ENCODE assay signal across 36 cellular contexts in genomic region chr11:69196322-69197169, GRCh38. TPM values are rescaled to one million over a fixed set of nuclear protein-coding genes. Genes with fewer than 3 reads are reported as not detected.
"Had no signal": no experiment of that assay in that cellular context is flagged by ENCODE, and none has a peak within 500 bp of the region (broad histone marks: within the 10 kb centered on the region; RNA-seq: fewer than 3 reads in every experiment).

No MANE protein-coding gene starts in this region.

- H3K4me2 ChIP-seq: PC-9 had no signal

- H3K27me3 ChIP-seq: ascending aorta, cardiac muscle cell had no signal

- H3K4me3 ChIP-seq: ascending aorta, cardiac muscle cell, PC-9 had no signal

- H2AFZ ChIP-seq: PC-9 had no signal

- ATAC-seq: activated CD8-positive, alpha-beta memory T cell treated with anti-CD3 and anti-CD28 coated beads, Interleukin-2, amount 10 ng/mL, durations not matched to agents 7 days and 5 days; Right ventricle myocardium inferior had no signal

- H3K36me3 ChIP-seq: ascending aorta, cardiac muscle cell had no signal

- DNase-seq: activated CD4-positive, alpha-beta memory T cell treated with anti-CD3 and anti-CD28 coated beads, Interleukin-2, amount 10 ng/mL, durations not matched to agents 7 days and 5 days; activated CD4-positive, alpha-beta T cell treated with anti-CD3 and anti-CD28 coated beads for 1 hour; activated CD4-positive, alpha-beta T cell treated with anti-CD3 and anti-CD28 coated beads for 48 hours; activated CD4-positive, CD25-positive, alpha-beta regulatory T cell; activated CD8-positive, alpha-beta memory T cell treated with anti-CD3 and anti-CD28 coated beads for 24 hours; activated CD8-positive, alpha-beta memory T cell treated with anti-CD3 and anti-CD28 coated beads, Interleukin-2, amount 10 ng/mL, durations not matched to agents 7 days and 5 days; activated CD8-positive, alpha-beta memory T cell treated with anti-CD3 and anti-CD28 coated beads, Interleukin-2, amount 50 U/mL, for 48 hours; activated effector memory CD4-positive, alpha-beta T cell treated with Interleukin-2 at 50 U/mL for 16 hours; activated naive CD4-positive, alpha-beta T cell treated with anti-CD3 and anti-CD28 coated beads, Interleukin-2, amount 10 ng/mL, durations not matched to agents 7 days and 5 days; activated naive CD8-positive, alpha-beta T cell treated with anti-CD3 and anti-CD28 coated beads for 36 hours; activated T-cell treated with anti-CD3 and anti-CD28 coated beads, Interleukin-2, amount 50 U/mL, for 48 hours; amniotic stem cell; Karpas-422; KBM-7; NCI-H1105; NCI-H1417 treated with DMSO at 0.1 percent for 48 hours; NCI-H187 treated with DMSO at 0.1 percent for 48 hours; NCI-H2081 treated with DMSO at 0.1 percent for 48 hours; NCI-H510A; NCI-H526; NCI-H748 treated with DMSO at 0.1 percent for 48 hours; NK-92 treated with Interleukin-12 subunit alpha and Interleukin-12 subunit beta, amount 100 ng/mL, for 24 hours; PC-9; SIG-M5; SW 1271; T-helper 1 cell; T-helper 2 cell; T-helper 9 cell had no signal

- H3K36me3 Mint-ChIP-seq: activated CD8-positive, alpha-beta memory T cell treated with anti-CD3 and anti-CD28 coated beads, Interleukin-2, amount 10 ng/mL, durations not matched to agents 7 days and 5 days; activated naive CD4-positive, alpha-beta T cell treated with anti-CD3 and anti-CD28 coated beads, Interleukin-2, amount 10 ng/mL, durations not matched to agents 7 days and 5 days; activated naive CD8-positive, alpha-beta T cell treated with anti-CD3 and anti-CD28 coated beads for 36 hours; IgD-negative memory B cell had no signal

- H3K27ac Mint-ChIP-seq: activated CD4-positive, alpha-beta memory T cell treated with anti-CD3 and anti-CD28 coated beads, Interleukin-2, amount 10 ng/mL, durations not matched to agents 7 days and 5 days; activated CD8-positive, alpha-beta memory T cell treated with anti-CD3 and anti-CD28 coated beads, Interleukin-2, amount 10 ng/mL, durations not matched to agents 7 days and 5 days; activated naive CD4-positive, alpha-beta T cell treated with anti-CD3 and anti-CD28 coated beads, Interleukin-2, amount 10 ng/mL, durations not matched to agents 7 days and 5 days; activated naive CD8-positive, alpha-beta T cell treated with anti-CD3 and anti-CD28 coated beads for 36 hours; IgD-negative memory B cell had no signal

- FAIRE-seq: RCC 7860 had no signal

- H3K9me3 ChIP-seq: ascending aorta had no signal

- H3K27ac ChIP-seq: ascending aorta, cardiac muscle cell, PC-9, RWPE1, VCaP had no signal

- H3K4me1 ChIP-seq: ascending aorta had no signal

RNA-seq across cellular contexts. Expression of gene SMIM38, which starts 40.8 kb away (rescaled TPM):
- total RNA-seq: MCF 10A had no signal
- polyA plus RNA-seq: IgD-negative memory B cell had no signal
